In genomic region chr10:114576716-114577115, GRCh38 we compare ENCODE assay signal across 22 cellular contexts.
DNase-seq lines count a peak whose midpoint lies in the region; ATAC-seq, FAIRE-seq and TF ChIP-seq lines count a peak whose summit lies in the region.
"Had no signal": no experiment of that assay in that cellular context is flagged by ENCODE, and none has a peak within 500 bp of the region (broad histone marks: within the 10 kb centered on the region; RNA-seq: fewer than 3 reads in every experiment).

No MANE protein-coding gene starts in this region.

- H3K4me1 ChIP-seq in kidney (ENCODE audit: control insufficient read depth in 1 of 2, insufficient read depth in 1 of 2, low read depth in 1 of 2, low read length in 2 of 2) (peaks cover 8 to 13% of the 10 kb centered on the region in 2 donors), subcutaneous abdominal adipose tissue (ENCODE audit: control insufficient read depth in 5 of 5, insufficient read depth in 5 of 5, low read length in 5 of 5) (peaks cover 0 to 33% (median 31%) of the 10 kb centered on the region in 5 donors)
- H3K4me1 ChIP-seq: BLaER1 treated with 17β-estradiol and CSF1 and Interleukin-3, amounts not matched to agents 10 nM and 100 nM; foreskin keratinocyte had no signal

- H3K27me3 ChIP-seq in subcutaneous abdominal adipose tissue (ENCODE audit: control insufficient read depth in 5 of 5, insufficient read depth in 4 of 5, low read length in 5 of 5) = no peaks in the 10 kb centered on the region
- H3K27me3 ChIP-seq: BLaER1 treated with 17β-estradiol and CSF1 and Interleukin-3, amounts not matched to agents 10 nM and 100 nM; foreskin keratinocyte had no signal

- H3K27ac ChIP-seq in kidney (ENCODE audit: low read depth in 2 of 2, low read length in 2 of 2) = peak overlapping the region; percentile 2 to 4
- H3K27ac ChIP-seq in subcutaneous abdominal adipose tissue (ENCODE audit: low read depth, low read length) = peak overlapping the region; percentile 34
- H3K27ac ChIP-seq: BLaER1 treated with 17β-estradiol and CSF1 and Interleukin-3, amounts not matched to agents 10 nM and 100 nM; foreskin keratinocyte; VCaP had no signal

- H3K4me3 Mint-ChIP-seq in stimulated activated effector memory CD8-positive, alpha-beta T cell treated with anti-CD3 and anti-CD28 coated beads, Interleukin-12 subunit alpha, Interleukin-12 subunit beta, amount 100 ng/mL, for 72 hours = no peak overlapping the region
- H3K4me3 Mint-ChIP-seq: activated naive CD4-positive, alpha-beta T cell treated with anti-CD3 and anti-CD28 coated beads, Interleukin-2, amount 10 ng/mL, durations not matched to agents 7 days and 5 days; dendritic cell treated with granulocyte-macrophage colony-stimulating factor and Interleukin-4, amounts not matched to agents 40 ng/mL and 50 ng/mL, for 4 days had no signal

- H3K9me3 ChIP-seq in kidney (ENCODE audit: control insufficient read depth in 1 of 2, low read length in 2 of 2) (no peaks in the 10 kb centered on the region), subcutaneous abdominal adipose tissue (ENCODE audit: control insufficient read depth in 5 of 5, low read length in 5 of 5) (no peaks in the 10 kb centered on the region)
- H3K9me3 ChIP-seq: BLaER1 treated with 17β-estradiol and CSF1 and Interleukin-3, amounts not matched to agents 10 nM and 100 nM; mucosa of descending colon had no signal

- H3K36me3 ChIP-seq in kidney (ENCODE audit: control insufficient read depth in 1 of 2, insufficient read depth in 2 of 2, low read length in 2 of 2) (peaks cover 0 to 4% of the 10 kb centered on the region in 2 donors), subcutaneous abdominal adipose tissue (ENCODE audit: control insufficient read depth in 5 of 5, insufficient read depth in 5 of 5, low read length in 5 of 5) (peaks cover 0 to 9% (median 0%) of the 10 kb centered on the region in 5 donors)
- H3K36me3 ChIP-seq: BLaER1 treated with 17β-estradiol and CSF1 and Interleukin-3, amounts not matched to agents 10 nM and 100 nM had no signal

- H3K4me1 Mint-ChIP-seq in stimulated activated effector memory CD8-positive, alpha-beta T cell treated with anti-CD3 and anti-CD28 coated beads, Interleukin-12 subunit alpha, Interleukin-12 subunit beta, amount 100 ng/mL, for 72 hours = no peaks in the 10 kb centered on the region
- H3K4me1 Mint-ChIP-seq: activated naive CD4-positive, alpha-beta T cell treated with anti-CD3 and anti-CD28 coated beads, Interleukin-2, amount 10 ng/mL, durations not matched to agents 7 days and 5 days had no signal

- H3K9ac ChIP-seq in kidney (ENCODE audit: low read length in 2 of 2) = no peak overlapping the region
- H3K9ac ChIP-seq in subcutaneous abdominal adipose tissue (ENCODE audit: low read length in 5 of 5) = peak overlapping the region in 1 of 5 donors; percentile 33
- H3K9ac ChIP-seq: BLaER1 treated with 17β-estradiol and CSF1 and Interleukin-3, amounts not matched to agents 10 nM and 100 nM had no signal

- no peak overlapping the region for H3K27ac Mint-ChIP-seq in stimulated activated effector memory CD8-positive, alpha-beta T cell treated with anti-CD3 and anti-CD28 coated beads, Interleukin-12 subunit alpha, Interleukin-12 subunit beta, amount 100 ng/mL, for 72 hours
- H3K27ac Mint-ChIP-seq: activated naive CD4-positive, alpha-beta T cell treated with anti-CD3 and anti-CD28 coated beads, Interleukin-2, amount 10 ng/mL, durations not matched to agents 7 days and 5 days; dendritic cell treated with granulocyte-macrophage colony-stimulating factor and Interleukin-4, amounts not matched to agents 40 ng/mL and 50 ng/mL, for 4 days had no signal

- FAIRE-seq in kidney (lab: Jason Lieb, UNC) = no peak
- FAIRE-seq: GM12878, small intestine had no signal

- no peaks in the 10 kb centered on the region for H3K9me3 Mint-ChIP-seq in stimulated activated effector memory CD8-positive, alpha-beta T cell treated with anti-CD3 and anti-CD28 coated beads, Interleukin-12 subunit alpha, Interleukin-12 subunit beta, amount 100 ng/mL, for 72 hours
- H3K9me3 Mint-ChIP-seq: activated naive CD4-positive, alpha-beta T cell treated with anti-CD3 and anti-CD28 coated beads, Interleukin-2, amount 10 ng/mL, durations not matched to agents 7 days and 5 days; dendritic cell treated with granulocyte-macrophage colony-stimulating factor and Interleukin-4, amounts not matched to agents 40 ng/mL and 50 ng/mL, for 4 days had no signal

- H3K36me3 Mint-ChIP-seq in stimulated activated effector memory CD8-positive, alpha-beta T cell treated with anti-CD3 and anti-CD28 coated beads, Interleukin-12 subunit alpha, Interleukin-12 subunit beta, amount 100 ng/mL, for 72 hours = no peaks in the 10 kb centered on the region
- H3K36me3 Mint-ChIP-seq: activated naive CD4-positive, alpha-beta T cell treated with anti-CD3 and anti-CD28 coated beads, Interleukin-2, amount 10 ng/mL, durations not matched to agents 7 days and 5 days had no signal

- peak; percentile 1 for DNase-seq in NCI-H69 (lab: John Stamatoyannopoulos, UW)
- DNase-seq in astrocyte of the hippocampus (ENCODE audit: low read depth, low spot score) = peak; percentile 3
- DNase-seq in kidney = no peak
- DNase-seq in stimulated activated effector memory CD8-positive, alpha-beta T cell treated with anti-CD3 and anti-CD28 coated beads, Interleukin-12 subunit alpha, Interleukin-12 subunit beta, amount 100 ng/mL, for 72 hours (ENCODE audit: low spot score in 2 of 2) = no peak
- DNase-seq: activated CD4-positive, alpha-beta T cell treated with anti-CD3 and anti-CD28 coated beads, Interleukin-2, amount 50 U/mL, for 4 hours; activated naive CD4-positive, alpha-beta T cell treated with anti-CD3 and anti-CD28 coated beads, Interleukin-2, amount 10 ng/mL, durations not matched to agents 7 days and 5 days; activated T-cell treated with anti-CD3 and anti-CD28 coated beads, Interleukin-2, amount 50 U/mL, for 1 hour; GF-D8; mucosa of descending colon; NCI-H1436 treated with DMSO at 0.1 percent for 48 hours; occipital lobe; small intestine; stimulated activated CD4-positive, alpha-beta T cell treated with anti-CD3 and anti-CD28 coated beads, Interleukin-4, amount 100 ng/mL, for 24 hours; T-helper 1 cell had no signal

- ATAC-seq in HG03095 (IDR thresholded peaks at IDR 0.05; ENCODE audit: unreplicated experiment) (no peak), GM18519 (IDR thresholded peaks at IDR 0.05; ENCODE audit: low FRiP score, unreplicated experiment) (no peak)
- ATAC-seq in stimulated activated effector memory CD8-positive, alpha-beta T cell treated with anti-CD3 and anti-CD28 coated beads, Interleukin-12 subunit alpha, Interleukin-12 subunit beta, amount 100 ng/mL, for 72 hours = no peak
- ATAC-seq: GM12878, mucosa of descending colon had no signal

- TF ChIP-seq CTCF in kidney (IDR thresholded peaks at IDR 0.05; ENCODE audit: borderline replicate concordance, extremely low read depth, insufficient read depth) = no peak

- intact Hi-C loops in kidney (cut with DNase I) = no loop called here

- no peak overlapping the region for H3K4me3 ChIP-seq in kidney (ENCODE audit: low read length in 2 of 2)
- H3K4me3 ChIP-seq in subcutaneous abdominal adipose tissue (ENCODE audit: low read depth in 1 of 5, low read length in 5 of 5) = no peak overlapping the region
- H3K4me3 ChIP-seq: BLaER1 treated with 17β-estradiol and CSF1 and Interleukin-3, amounts not matched to agents 10 nM and 100 nM; GM12878; mucosa of descending colon had no signal

Comparison
In these comparisons a context has a peak if more than half of its experiments do, and no peak if none do; other contexts are left out.
1. DNase-seq: peak in NCI-H69 (single experiment) and astrocyte of the hippocampus (single experiment); none in kidney (single experiment) and stimulated activated effector memory CD8-positive, alpha-beta T cell treated with anti-CD3 and anti-CD28 coated beads, Interleukin-12 subunit alpha, Interleukin-12 subunit beta, amount 100 ng/mL, for 72 hours (0 of 2).